In genomic region chr22:19832476-19833108, GRCh38 we compare ENCODE assay signal across 2 cellular contexts.
A peak's percentile ranks its signal among the peaks of the same experiment; 100 is the strongest.
TF ChIP-seq lines count a peak whose summit lies in the region.

No MANE protein-coding gene starts in this region.

TF ChIP-seq in GM12878, 131 proteins besides CTCF, POLR2A, EP300 and RAD21:
- TF ChIP-seq, protein P1, sequence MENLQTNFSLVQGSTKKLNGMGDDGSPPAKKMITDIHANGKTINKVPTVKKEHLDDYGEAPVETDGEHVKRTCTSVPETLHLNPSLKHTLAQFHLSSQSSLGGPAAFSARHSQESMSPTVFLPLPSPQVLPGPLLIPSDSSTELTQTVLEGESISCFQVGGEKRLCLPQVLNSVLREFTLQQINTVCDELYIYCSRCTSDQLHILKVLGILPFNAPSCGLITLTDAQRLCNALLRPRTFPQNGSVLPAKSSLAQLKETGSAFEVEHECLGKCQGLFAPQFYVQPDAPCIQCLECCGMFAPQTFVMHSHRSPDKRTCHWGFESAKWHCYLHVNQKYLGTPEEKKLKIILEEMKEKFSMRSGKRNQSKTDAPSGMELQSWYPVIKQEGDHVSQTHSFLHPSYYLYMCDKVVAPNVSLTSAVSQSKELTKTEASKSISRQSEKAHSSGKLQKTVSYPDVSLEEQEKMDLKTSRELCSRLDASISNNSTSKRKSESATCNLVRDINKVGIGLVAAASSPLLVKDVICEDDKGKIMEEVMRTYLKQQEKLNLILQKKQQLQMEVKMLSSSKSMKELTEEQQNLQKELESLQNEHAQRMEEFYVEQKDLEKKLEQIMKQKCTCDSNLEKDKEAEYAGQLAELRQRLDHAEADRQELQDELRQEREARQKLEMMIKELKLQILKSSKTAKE (IDR thresholded peaks at IDR 0.05; ENCODE audit: low read depth, poor library complexity, severe bottlenecking): peak; percentile 40
- TF ChIP-seq, protein P2, sequence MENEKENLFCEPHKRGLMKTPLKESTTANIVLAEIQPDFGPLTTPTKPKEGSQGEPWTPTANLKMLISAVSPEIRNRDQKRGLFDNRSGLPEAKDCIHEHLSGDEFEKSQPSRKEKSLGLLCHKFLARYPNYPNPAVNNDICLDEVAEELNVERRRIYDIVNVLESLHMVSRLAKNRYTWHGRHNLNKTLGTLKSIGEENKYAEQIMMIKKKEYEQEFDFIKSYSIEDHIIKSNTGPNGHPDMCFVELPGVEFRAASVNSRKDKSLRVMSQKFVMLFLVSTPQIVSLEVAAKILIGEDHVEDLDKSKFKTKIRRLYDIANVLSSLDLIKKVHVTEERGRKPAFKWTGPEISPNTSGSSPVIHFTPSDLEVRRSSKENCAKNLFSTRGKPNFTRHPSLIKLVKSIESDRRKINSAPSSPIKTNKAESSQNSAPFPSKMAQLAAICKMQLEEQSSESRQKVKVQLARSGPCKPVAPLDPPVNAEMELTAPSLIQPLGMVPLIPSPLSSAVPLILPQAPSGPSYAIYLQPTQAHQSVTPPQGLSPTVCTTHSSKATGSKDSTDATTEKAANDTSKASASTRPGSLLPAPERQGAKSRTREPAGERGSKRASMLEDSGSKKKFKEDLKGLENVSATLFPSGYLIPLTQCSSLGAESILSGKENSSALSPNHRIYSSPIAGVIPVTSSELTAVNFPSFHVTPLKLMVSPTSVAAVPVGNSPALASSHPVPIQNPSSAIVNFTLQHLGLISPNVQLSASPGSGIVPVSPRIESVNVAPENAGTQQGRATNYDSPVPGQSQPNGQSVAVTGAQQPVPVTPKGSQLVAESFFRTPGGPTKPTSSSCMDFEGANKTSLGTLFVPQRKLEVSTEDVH (IDR thresholded peaks at IDR 0.05; ENCODE audit: low read depth, partially characterized antibody): no peak
- TF ChIP-seq RUNX3 (IDR thresholded peaks at IDR 0.05; ENCODE audit: low read length): peak; percentile 32; the same call in 1 of the 2 replicates
TF ChIP-seq in GM12878: peak in this region for 2.

TF ChIP-seq in HepG2, 621 proteins besides CTCF, POLR2A, EP300 and RAD21:
- TF ChIP-seq, protein P3, sequence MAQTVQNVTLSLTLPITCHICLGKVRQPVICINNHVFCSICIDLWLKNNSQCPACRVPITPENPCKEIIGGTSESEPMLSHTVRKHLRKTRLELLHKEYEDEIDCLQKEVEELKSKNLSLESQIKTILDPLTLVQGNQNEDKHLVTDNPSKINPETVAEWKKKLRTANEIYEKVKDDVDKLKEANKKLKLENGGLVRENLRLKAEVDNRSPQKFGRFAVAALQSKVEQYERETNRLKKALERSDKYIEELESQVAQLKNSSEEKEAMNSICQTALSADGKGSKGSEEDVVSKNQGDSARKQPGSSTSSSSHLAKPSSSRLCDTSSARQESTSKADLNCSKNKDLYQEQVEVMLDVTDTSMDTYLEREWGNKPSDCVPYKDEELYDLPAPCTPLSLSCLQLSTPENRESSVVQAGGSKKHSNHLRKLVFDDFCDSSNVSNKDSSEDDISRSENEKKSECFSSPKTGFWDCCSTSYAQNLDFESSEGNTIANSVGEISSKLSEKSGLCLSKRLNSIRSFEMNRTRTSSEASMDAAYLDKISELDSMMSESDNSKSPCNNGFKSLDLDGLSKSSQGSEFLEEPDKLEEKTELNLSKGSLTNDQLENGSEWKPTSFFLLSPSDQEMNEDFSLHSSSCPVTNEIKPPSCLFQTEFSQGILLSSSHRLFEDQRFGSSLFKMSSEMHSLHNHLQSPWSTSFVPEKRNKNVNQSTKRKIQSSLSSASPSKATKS (CRISPR knock-in tag; IDR thresholded peaks at IDR 0.05): no peak
- TF ChIP-seq ZNF501 (CRISPR knock-in tag; IDR thresholded peaks at IDR 0.05) (no peak), BCL3 (CRISPR knock-in tag; IDR thresholded peaks at IDR 0.05) (no peak), ZNF556 (CRISPR knock-in tag; IDR thresholded peaks at IDR 0.05; ENCODE audit: borderline replicate concordance) (no peak), FOXK1 (CRISPR knock-in tag; IDR thresholded peaks at IDR 0.05; ENCODE audit: borderline replicate concordance, low read depth) (no peak), KLF16 (CRISPR knock-in tag; IDR thresholded peaks at IDR 0.05) (no peak), ZNF3 (CRISPR knock-in tag; IDR thresholded peaks at IDR 0.05) (no peak), TERF1 (CRISPR knock-in tag; IDR thresholded peaks at IDR 0.05) (no peak), STAT6 (CRISPR knock-in tag; IDR thresholded peaks at IDR 0.05; ENCODE audit: borderline replicate concordance) (no peak), ZNF512 (CRISPR knock-in tag; IDR thresholded peaks at IDR 0.05) (no peak), ZNF17 (CRISPR knock-in tag; IDR thresholded peaks at IDR 0.05) (no peak), ZNF207 (IDR thresholded peaks at IDR 0.05; ENCODE audit: borderline replicate concordance) (no peak), GPN1 (CRISPR knock-in tag; IDR thresholded peaks at IDR 0.05; ENCODE audit: borderline replicate concordance) (no peak), JARID2 (CRISPR knock-in tag; IDR thresholded peaks at IDR 0.05; ENCODE audit: insufficient replicate concordance) (no peak)
- TF ChIP-seq, protein P4, sequence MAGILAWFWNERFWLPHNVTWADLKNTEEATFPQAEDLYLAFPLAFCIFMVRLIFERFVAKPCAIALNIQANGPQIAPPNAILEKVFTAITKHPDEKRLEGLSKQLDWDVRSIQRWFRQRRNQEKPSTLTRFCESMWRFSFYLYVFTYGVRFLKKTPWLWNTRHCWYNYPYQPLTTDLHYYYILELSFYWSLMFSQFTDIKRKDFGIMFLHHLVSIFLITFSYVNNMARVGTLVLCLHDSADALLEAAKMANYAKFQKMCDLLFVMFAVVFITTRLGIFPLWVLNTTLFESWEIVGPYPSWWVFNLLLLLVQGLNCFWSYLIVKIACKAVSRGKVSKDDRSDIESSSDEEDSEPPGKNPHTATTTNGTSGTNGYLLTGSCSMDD (CRISPR knock-in tag; IDR thresholded peaks at IDR 0.05): no peak
- TF ChIP-seq, protein P5, sequence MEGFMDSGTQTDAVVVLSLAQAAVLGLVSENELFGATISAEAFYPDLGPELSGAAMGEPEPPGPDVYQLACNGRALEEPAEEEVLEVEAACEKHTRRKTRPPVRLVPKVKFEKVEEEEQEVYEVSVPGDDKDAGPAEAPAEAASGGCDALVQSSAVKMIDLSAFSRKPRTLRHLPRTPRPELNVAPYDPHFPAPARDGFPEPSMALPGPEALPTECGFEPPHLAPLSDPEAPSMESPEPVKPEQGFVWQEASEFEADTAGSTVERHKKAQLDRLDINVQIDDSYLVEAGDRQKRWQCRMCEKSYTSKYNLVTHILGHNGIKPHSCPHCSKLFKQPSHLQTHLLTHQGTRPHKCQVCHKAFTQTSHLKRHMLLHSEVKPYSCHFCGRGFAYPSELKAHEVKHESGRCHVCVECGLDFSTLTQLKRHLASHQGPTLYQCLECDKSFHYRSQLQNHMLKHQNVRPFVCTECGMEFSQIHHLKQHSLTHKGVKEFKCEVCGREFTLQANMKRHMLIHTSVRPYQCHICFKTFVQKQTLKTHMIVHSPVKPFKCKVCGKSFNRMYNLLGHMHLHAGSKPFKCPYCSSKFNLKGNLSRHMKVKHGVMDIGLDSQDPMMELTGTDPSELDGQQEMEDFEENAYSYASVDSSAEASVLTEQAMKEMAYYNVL (CRISPR knock-in tag; IDR thresholded peaks at IDR 0.05; ENCODE audit: borderline replicate concordance): no peak
